In genomic region chr17:65389426-65389825, GRCh38 we compare ENCODE assay signal across 23 cellular contexts.
DNase-seq lines count a peak whose midpoint lies in the region; ATAC-seq and TF ChIP-seq lines count a peak whose summit lies in the region.
"Had no signal": no experiment of that assay in that cellular context is flagged by ENCODE, and none has a peak within 500 bp of the region (broad histone marks: within the 10 kb centered on the region; RNA-seq: fewer than 3 reads in every experiment).

No MANE protein-coding gene starts in this region.

- no peak for TF ChIP-seq EP300 in suprapubic skin (IDR thresholded peaks at IDR 0.05)

- peak overlapping the region; percentile 60 for H3K27ac ChIP-seq in GM23248
- peak overlapping the region; percentile 46 for H3K27ac ChIP-seq in suprapubic skin
- H3K27ac ChIP-seq: BLaER1 treated with 17β-estradiol and CSF1 and Interleukin-3, amounts not matched to agents 10 nM and 100 nM; KMS-11; stomach had no signal

- H3K9me2 ChIP-seq in GM23248 (ENCODE audit: insufficient read depth), result no peaks in the 10 kb centered on the region

- H3K27me3 ChIP-seq in GM23248 (replicated peaks; ENCODE audit: insufficient read depth) (no peaks in the 10 kb centered on the region), adipocyte (replicated peaks; ENCODE audit: control insufficient read depth, insufficient read depth, low read length) (peaks cover 3% of the 10 kb centered on the region), suprapubic skin (no peaks in the 10 kb centered on the region)
- H3K27me3 ChIP-seq: BLaER1 treated with 17β-estradiol and CSF1 and Interleukin-3, amounts not matched to agents 10 nM and 100 nM; stomach had no signal

- no peak for ATAC-seq in GM18519 (IDR thresholded peaks at IDR 0.05; ENCODE audit: low FRiP score, unreplicated experiment)
- ATAC-seq: GM23338, mucosa of descending colon had no signal

- H4K20me1 ChIP-seq in GM23248 (ENCODE audit: insufficient read depth), result no peaks in the 10 kb centered on the region
- H4K20me1 ChIP-seq: BLaER1 treated with 17β-estradiol and CSF1 and Interleukin-3, amounts not matched to agents 10 nM and 100 nM had no signal

- peak; percentile 78 for DNase-seq in GM23248
- peak; percentile 51 for DNase-seq in adipocyte (ENCODE audit: low read depth)
- DNase-seq in foreskin fibroblast, result peak; percentile 46 to 70
- DNase-seq in suprapubic skin (ENCODE audit: low spot score in 2 of 2), result no peak
- no peak for DNase-seq in GM10248 (ENCODE audit: extremely low spot score)
- no peak for DNase-seq in NCI-H524 (lab: John Stamatoyannopoulos, UW)
- DNase-seq: activated CD4-positive, alpha-beta T cell treated with anti-CD3 and anti-CD28 coated beads, Interleukin-2, amount 50 U/mL, for 4 hours; activated CD8-positive, alpha-beta memory T cell treated with anti-CD3 and anti-CD28 coated beads, Interleukin-2, amount 50 U/mL, for 48 hours; activated gamma-delta T cell; Calu3; central memory CD4-positive, alpha-beta T cell; head of caudate nucleus; mucosa of descending colon; NCI-H1092 treated with DMSO at 0.1 percent for 48 hours; NCI-H2081; NCI-H446 treated with DMSO at 0.1 percent for 48 hours; small intestine; stimulated activated CD4-positive, alpha-beta T cell treated with anti-CD3 and anti-CD28 coated beads, Interleukin-4, amount 100 ng/mL, for 1 hour; stomach had no signal

- peaks cover 25% of the 10 kb centered on the region for H3F3A ChIP-seq in GM23248 (ENCODE audit: insufficient read depth)

- POLR2A ChIA-PET in GM10248 (lab: Yijun Ruan, JAX), result no interaction called here

- H3K4me2 ChIP-seq in GM23248 (ENCODE audit: unreplicated experiment), result peak overlapping the region; percentile 49
- H3K4me2 ChIP-seq: BLaER1 treated with 17β-estradiol and CSF1 and Interleukin-3, amounts not matched to agents 10 nM and 100 nM; GM23338; KMS-11 had no signal

- H3K9me3 ChIP-seq in GM23248 (ENCODE audit: low read depth) (no peaks in the 10 kb centered on the region), adipocyte (ENCODE audit: control insufficient read depth, low read length) (no peaks in the 10 kb centered on the region), suprapubic skin (no peaks in the 10 kb centered on the region)
- H3K9me3 ChIP-seq: mucosa of descending colon, stomach had no signal

- TF ChIP-seq POLR2A in suprapubic skin (IDR thresholded peaks at IDR 0.05), result no peak

- no peak overlapping the region for H2AFZ ChIP-seq in GM23248
- H2AFZ ChIP-seq: GM23338 had no signal

- H3K4me3 ChIP-seq in GM23248 (no peak overlapping the region), adipocyte (ENCODE audit: low read length) (no peak overlapping the region), foreskin fibroblast (ENCODE audit: low read depth in 1 of 2, low read length in 2 of 2) (no peak overlapping the region), suprapubic skin (no peak overlapping the region)
- H3K4me3 ChIP-seq: BLaER1 treated with 17β-estradiol and CSF1 and Interleukin-3, amounts not matched to agents 10 nM and 100 nM; GM23338; mucosa of descending colon; stomach had no signal

- H3K36me3 ChIP-seq in GM23248 (ENCODE audit: low read depth), result no peaks in the 10 kb centered on the region
- no peaks in the 10 kb centered on the region for H3K36me3 ChIP-seq in adipocyte (ENCODE audit: control insufficient read depth, insufficient read depth, low read length, severe bottlenecking)
- H3K36me3 ChIP-seq in suprapubic skin, result no peaks in the 10 kb centered on the region
- H3K36me3 ChIP-seq: BLaER1 treated with 17β-estradiol and CSF1 and Interleukin-3, amounts not matched to agents 10 nM and 100 nM; stomach had no signal

- H3K4me1 ChIP-seq in GM23248 (ENCODE audit: insufficient read depth) (peaks cover 14% of the 10 kb centered on the region), adipocyte (ENCODE audit: control insufficient read depth, insufficient read depth, low read length) (peaks cover 18% of the 10 kb centered on the region), suprapubic skin (peaks cover 4% of the 10 kb centered on the region)
- H3K4me1 ChIP-seq: stomach had no signal

- no peak overlapping the region; the same call in 1 of the 2 replicates for H3K9ac ChIP-seq in GM23248
- H3K9ac ChIP-seq in adipocyte (ENCODE audit: low read length), result no peak overlapping the region
- H3K9ac ChIP-seq: BLaER1 treated with 17β-estradiol and CSF1 and Interleukin-3, amounts not matched to agents 10 nM and 100 nM; KMS-11 had no signal

- CTCF ChIA-PET in GM10248 (lab: Yijun Ruan, JAX), result no interaction called here

- TF ChIP-seq CTCF in foreskin fibroblast (IDR thresholded peaks at IDR 0.05; ENCODE audit: low read depth, low read length), result no peak
- TF ChIP-seq CTCF in suprapubic skin (IDR thresholded peaks at IDR 0.05), result no peak
- TF ChIP-seq CTCF in GM10248 (IDR thresholded peaks at IDR 0.05; ENCODE audit: control extremely low read depth, extremely low read depth, low read depth, missing control alignments), result no peak

- no peaks in the 10 kb centered on the region for H3K79me2 ChIP-seq in GM23248 (ENCODE audit: insufficient read depth)

- 0 to 6% methylated on average over 1 of the region's 1 CpG for WGBS in GM23248 (ENCODE audit: low coverage in 1 of 2, low lambda C conversion rate in 2 of 2, missing lambda C conversion rate in 2 of 2), 2 experiments
- 79% methylated on average over 1 of the region's 1 CpG for WGBS in suprapubic skin

- in situ Hi-C loops in GM23248 (cut with MboI), result no loop called here

Comparison
In these comparisons a context has a peak if more than half of its experiments do, and no peak if none do; other contexts are left out.
1. DNase-seq: peak in GM23248 (single experiment), adipocyte (single experiment) and foreskin fibroblast (2 of 2); none in suprapubic skin (0 of 2), GM10248 (single experiment) and NCI-H524 (0 of 2).